Comparison of ENCODE assay signal across 24 cellular contexts in genomic region chr12:10205251-10205807, GRCh38. TPM values are rescaled to one million over a fixed set of nuclear protein-coding genes. Genes with fewer than 3 reads are reported as not detected.
DNase-seq lines count a peak whose midpoint lies in the region; FAIRE-seq and TF ChIP-seq lines count a peak whose summit lies in the region.
"Had no signal": no experiment of that assay in that cellular context is flagged by ENCODE, and none has a peak within 500 bp of the region (broad histone marks: within the 10 kb centered on the region; RNA-seq: fewer than 3 reads in every experiment).

No MANE protein-coding gene starts in this region.

- no peak overlapping the region for H3K4me2 ChIP-seq in astrocyte (ENCODE audit: low read length)

- no peak overlapping the region for H3K4me3 Mint-ChIP-seq in astrocyte (ENCODE audit: unreplicated experiment)
- H3K4me3 Mint-ChIP-seq in activated naive CD4-positive, alpha-beta T cell treated with anti-CD3 and anti-CD28 coated beads, Interleukin-2, amount 10 ng/mL, durations not matched to agents 7 days and 5 days: no peak overlapping the region
- H3K4me3 Mint-ChIP-seq: CD8-positive, alpha-beta memory T cell; naive thymus-derived CD8-positive, alpha-beta T cell; stimulated activated naive CD8-positive, alpha-beta T cell treated with anti-CD3 and anti-CD28 coated beads, Interleukin-15, Interleukin-2, amounts not matched to agents 100 ng/mL and 50 ng/mL, for 24 hours had no signal

- CTCF ChIA-PET in activated naive CD4-positive, alpha-beta T cell treated with anti-CD3 and anti-CD28 coated beads, Interleukin-2, amount 10 ng/mL, durations not matched to agents 7 days and 5 days (lab: Charles Lee): no interaction called here

- TF ChIP-seq CTCF in astrocyte (IDR thresholded peaks at IDR 0.05; ENCODE audit: insufficient read depth, low read depth, low read length): no peak

- in situ Hi-C loops in ACHN (cut with HindIII; ENCODE audit: low pct_ligation_motif_present, low pct_unique_long_range_greater_than_20kb, low sequenced_read_pairs): no loop called here

- no peaks in the 10 kb centered on the region for H3K79me2 ChIP-seq in astrocyte (ENCODE audit: insufficient read depth, low read length)

- DNase-seq in AG08395 (ENCODE audit: low spot score) (peak; percentile 19), LHCN-M2 (ENCODE audit: low read depth) (peak; percentile 10), astrocyte (ENCODE audit: low read depth) (peak; percentile 30), iris pigment epithelial cell (ENCODE audit: low read depth) (peak; percentile 82), NCI-H2227 (lab: John Stamatoyannopoulos, UW; ENCODE audit: unreplicated experiment) (no peak), SK-N-DZ (ENCODE audit: low spot score) (no peak), ACHN (no peak)
- DNase-seq in activated naive CD4-positive, alpha-beta T cell treated with anti-CD3 and anti-CD28 coated beads, Interleukin-2, amount 10 ng/mL, durations not matched to agents 7 days and 5 days: no peak
- DNase-seq: activated CD4-positive, alpha-beta T cell treated with anti-CD3 and anti-CD28 coated beads, Interleukin-2, amount 50 U/mL, for 48 hours; activated T-cell treated with anti-CD3 and anti-CD28 coated beads, Interleukin-2, amount 50 U/mL, for 1 hour; CD8-positive, alpha-beta memory T cell; central memory CD4-positive, alpha-beta T cell; effector memory CD4-positive, alpha-beta T cell; left ventricle myocardium inferior; MG63; naive thymus-derived CD8-positive, alpha-beta T cell; NCI-H187 treated with DMSO at 0.1 percent for 48 hours; NCI-H524; stimulated activated CD4-positive, alpha-beta T cell treated with anti-CD3 and anti-CD28 coated beads, Interleukin-12 subunit alpha, Interleukin-12 subunit beta, amount 100 ng/mL, for 4 hours had no signal

- H3K36me3 Mint-ChIP-seq in astrocyte (ENCODE audit: low read depth, unreplicated experiment): no peaks in the 10 kb centered on the region
- no peaks in the 10 kb centered on the region for H3K36me3 Mint-ChIP-seq in activated naive CD4-positive, alpha-beta T cell treated with anti-CD3 and anti-CD28 coated beads, Interleukin-2, amount 10 ng/mL, durations not matched to agents 7 days and 5 days
- H3K36me3 Mint-ChIP-seq: activated naive CD4-positive, alpha-beta T cell treated with anti-CD3 and anti-CD28 coated beads, Interleukin-2, amount 50 U/mL, for 72 hours; CD8-positive, alpha-beta memory T cell; naive thymus-derived CD8-positive, alpha-beta T cell had no signal

- no peaks in the 10 kb centered on the region for H3K36me3 ChIP-seq in astrocyte (ENCODE audit: insufficient read depth, low read length)
- H3K36me3 ChIP-seq: left ventricle myocardium inferior, MG63, prostate gland had no signal

- no peaks in the 10 kb centered on the region for H3K9me3 ChIP-seq in astrocyte (ENCODE audit: insufficient read depth, low read depth, low read length)
- H3K9me3 ChIP-seq: left ventricle myocardium inferior, MG63, prostate gland had no signal

- no peaks in the 10 kb centered on the region for H3K27me3 ChIP-seq in astrocyte (ENCODE audit: insufficient read depth, low read length)
- H3K27me3 ChIP-seq: MG63 had no signal

- no peak overlapping the region for H3K4me3 ChIP-seq in astrocyte (ENCODE audit: insufficient read depth, low read depth, low read length)
- H3K4me3 ChIP-seq: GM12878, left ventricle myocardium inferior, MG63, prostate gland had no signal

- H3K27me3 Mint-ChIP-seq in astrocyte (ENCODE audit: low read depth, unreplicated experiment): no peaks in the 10 kb centered on the region
- peaks cover 25% of the 10 kb centered on the region for H3K27me3 Mint-ChIP-seq in activated naive CD4-positive, alpha-beta T cell treated with anti-CD3 and anti-CD28 coated beads, Interleukin-2, amount 10 ng/mL, durations not matched to agents 7 days and 5 days

- H3K27ac ChIP-seq in astrocyte (ENCODE audit: low read depth, low read length): peak overlapping the region; percentile 36
- H3K27ac ChIP-seq: left ventricle myocardium inferior, prostate gland had no signal

- peak; percentile 88 for FAIRE-seq in astrocyte (lab: Jason Lieb, UNC)
- FAIRE-seq: GM12878 had no signal

- peak overlapping the region; percentile 1 for H2AFZ ChIP-seq in astrocyte (ENCODE audit: low read depth, low read length)

- peaks cover 4% of the 10 kb centered on the region for H3K4me1 ChIP-seq in astrocyte (ENCODE audit: insufficient read depth, low read length)
- H3K4me1 ChIP-seq: left ventricle myocardium inferior, prostate gland had no signal

- H3K27ac Mint-ChIP-seq in astrocyte (ENCODE audit: unreplicated experiment): peak overlapping the region; percentile 12
- H3K27ac Mint-ChIP-seq in activated naive CD4-positive, alpha-beta T cell treated with anti-CD3 and anti-CD28 coated beads, Interleukin-2, amount 10 ng/mL, durations not matched to agents 7 days and 5 days: no peak overlapping the region
- H3K27ac Mint-ChIP-seq: activated naive CD4-positive, alpha-beta T cell treated with anti-CD3 and anti-CD28 coated beads, Interleukin-2, amount 50 U/mL, for 72 hours; naive thymus-derived CD8-positive, alpha-beta T cell; stimulated activated naive CD8-positive, alpha-beta T cell treated with anti-CD3 and anti-CD28 coated beads, Interleukin-15, Interleukin-2, amounts not matched to agents 100 ng/mL and 50 ng/mL, for 24 hours had no signal

- no peaks in the 10 kb centered on the region for H4K20me1 ChIP-seq in astrocyte (ENCODE audit: insufficient read depth, low read length)

- H3K4me1 Mint-ChIP-seq in astrocyte (ENCODE audit: low read depth, unreplicated experiment): peaks cover 5% of the 10 kb centered on the region
- H3K4me1 Mint-ChIP-seq in activated naive CD4-positive, alpha-beta T cell treated with anti-CD3 and anti-CD28 coated beads, Interleukin-2, amount 10 ng/mL, durations not matched to agents 7 days and 5 days: no peaks in the 10 kb centered on the region
- H3K4me1 Mint-ChIP-seq: CD8-positive, alpha-beta memory T cell; naive thymus-derived CD8-positive, alpha-beta T cell had no signal

- H3K9ac ChIP-seq in astrocyte (ENCODE audit: low read length): no peak overlapping the region

- no peaks in the 10 kb centered on the region for H3K9me3 Mint-ChIP-seq in astrocyte (ENCODE audit: unreplicated experiment)
- no peaks in the 10 kb centered on the region for H3K9me3 Mint-ChIP-seq in activated naive CD4-positive, alpha-beta T cell treated with anti-CD3 and anti-CD28 coated beads, Interleukin-2, amount 10 ng/mL, durations not matched to agents 7 days and 5 days
- H3K9me3 Mint-ChIP-seq: activated naive CD4-positive, alpha-beta T cell treated with anti-CD3 and anti-CD28 coated beads, Interleukin-2, amount 50 U/mL, for 72 hours; CD8-positive, alpha-beta memory T cell; naive thymus-derived CD8-positive, alpha-beta T cell; stimulated activated naive CD8-positive, alpha-beta T cell treated with anti-CD3 and anti-CD28 coated beads, Interleukin-15, Interleukin-2, amounts not matched to agents 100 ng/mL and 50 ng/mL, for 24 hours had no signal

RNA-seq across cellular contexts. Expression of gene GABARAPL1, which starts 7.3 kb away (rescaled TPM):
- total RNA-seq in LHCN-M2 (2014; rRNA removed) (9.6 and 11.7 TPM in 2 replicates), astrocyte (108 and 119 TPM in 2 replicates)
- polyA plus RNA-seq in LHCN-M2 (2012): 14.2 TPM
- polyA plus RNA-seq in SK-N-DZ (2014; cell fraction: cytosol; rRNA removed): 22.4 and 25.9 TPM in 2 replicates
- polyA plus RNA-seq in SK-N-DZ (2014; cell fraction: nucleus; rRNA removed): 23.8 and 24.2 TPM in 2 replicates

RNA-seq across cellular contexts. Expression of gene TMEM52B, which starts 26.5 kb away (rescaled TPM):
- total RNA-seq in LHCN-M2 (2014; rRNA removed) (not detected in 2 replicates), astrocyte (0.45 TPM in 1 of 2 replicates, not detected in the other)
- not detected for polyA plus RNA-seq in LHCN-M2 (2012)
- not detected in 2 replicates for polyA plus RNA-seq in SK-N-DZ (2014; cell fraction: cytosol; rRNA removed)
- polyA plus RNA-seq in SK-N-DZ (2014; cell fraction: nucleus; rRNA removed): not detected in 2 replicates
- total RNA-seq: activated naive CD4-positive, alpha-beta T cell treated with anti-CD3 and anti-CD28 coated beads, Interleukin-2, amount 50 U/mL, for 72 hours; CD8-positive, alpha-beta memory T cell; GM12878; HT-29; left ventricle myocardium inferior; naive thymus-derived CD8-positive, alpha-beta T cell had no signal
- polyA plus RNA-seq: CD8-positive, alpha-beta memory T cell; GM12878; naive thymus-derived CD8-positive, alpha-beta T cell had no signal

RNA-seq across cellular contexts. Expression of gene OLR1, which starts 33.4 kb away (rescaled TPM):
- total RNA-seq in LHCN-M2 (2014; rRNA removed): not detected in 2 replicates
- polyA plus RNA-seq in LHCN-M2 (2012): not detected
- 0.96 and 0.98 TPM in 2 replicates for total RNA-seq in astrocyte
- not detected in 2 replicates for polyA plus RNA-seq in SK-N-DZ (2014; cell fraction: cytosol; rRNA removed)
- polyA plus RNA-seq in SK-N-DZ (2014; cell fraction: nucleus; rRNA removed): not detected in 2 replicates
- total RNA-seq: activated naive CD4-positive, alpha-beta T cell treated with anti-CD3 and anti-CD28 coated beads, Interleukin-2, amount 50 U/mL, for 72 hours; HT-29; naive thymus-derived CD8-positive, alpha-beta T cell had no signal
- polyA plus RNA-seq: CD8-positive, alpha-beta memory T cell; GM12878; naive thymus-derived CD8-positive, alpha-beta T cell had no signal

Comparison
In these comparisons a context has a peak if more than half of its experiments do, and no peak if none do; other contexts are left out.
1. DNase-seq: peak in AG08395 (single experiment), LHCN-M2 (single experiment), astrocyte (single experiment) and iris pigment epithelial cell (single experiment); none in NCI-H2227 (single experiment), SK-N-DZ (single experiment), activated naive CD4-positive, alpha-beta T cell treated with anti-CD3 and anti-CD28 coated beads, Interleukin-2, amount 10 ng/mL, durations not matched to agents 7 days and 5 days (single experiment) and ACHN (single experiment).